8 cellular contexts compared by ENCODE assay signal in the genomic region with DNA sequence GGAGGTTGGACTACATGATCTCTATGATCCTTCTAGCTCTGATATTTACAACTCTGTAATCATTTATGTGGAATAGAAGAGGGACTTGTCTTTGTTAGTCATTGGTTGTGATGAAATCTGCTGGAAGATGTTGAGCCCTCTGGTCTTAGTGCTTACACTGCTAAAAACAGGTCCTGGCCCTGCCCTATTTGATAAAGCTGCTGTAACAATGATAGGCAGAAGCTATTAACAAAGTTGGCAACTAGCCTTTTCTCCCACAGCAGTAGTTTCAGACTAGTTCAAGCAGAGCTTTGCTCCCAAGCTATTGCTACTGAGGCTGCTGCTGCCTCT.
DNase-seq lines count a peak whose midpoint lies in the region; TF ChIP-seq lines count a peak whose summit lies in the region.

No MANE protein-coding gene starts in this region.

- no peaks in the 10 kb centered on the region for H3K9me3 Mint-ChIP-seq in HFFc6

- peaks cover 41% of the 10 kb centered on the region for H3K4me1 Mint-ChIP-seq in HFFc6 (ENCODE audit: low read depth)

- H3K4me3 Mint-ChIP-seq in HFFc6, result no peak overlapping the region

- H3K27ac ChIP-seq in ACC112 (ENCODE audit: low read depth, low read length) (peak overlapping the region; percentile 39; the same call in 1 of the 2 replicates), subcutaneous abdominal adipose tissue (ENCODE audit: low read depth, low read length) (peak overlapping the region; percentile 27), coronary artery (peak overlapping the region in 1 of 2 donors; percentile 20)

- DNase-seq in HFFc6 (peak; percentile 42), astrocyte of the hippocampus (ENCODE audit: low read depth, low spot score) (peak; percentile 65), kidney epithelial cell (ENCODE audit: low read depth) (peak; percentile 79), coronary artery (ENCODE audit: low spot score) (no peak)
- DNase-seq in activated effector memory CD4-positive, alpha-beta T cell treated with Interleukin-2 at 50 U/mL for 16 hours, result no peak
- no peak for DNase-seq in activated CD4-positive, alpha-beta T cell treated with anti-CD3 and anti-CD28 coated beads for 4 hours

- peak overlapping the region in 1 of 5 donors; percentile 22 for H3K9ac ChIP-seq in subcutaneous abdominal adipose tissue (ENCODE audit: low read length in 5 of 5)

- TF ChIP-seq CTCF in HFFc6 (IDR thresholded peaks at IDR 0.05), result no peak
- no peak for TF ChIP-seq CTCF in kidney epithelial cell (IDR thresholded peaks at IDR 0.05; ENCODE audit: insufficient read depth, low read length, poor library complexity, severe bottlenecking)
- TF ChIP-seq CTCF in coronary artery (IDR thresholded peaks at IDR 0.05), result no peak

- peak overlapping the region; percentile 47 for H3K27ac Mint-ChIP-seq in HFFc6

- peaks cover 0 to 4% (median 0%) of the 10 kb centered on the region in 5 donors for H3K9me3 ChIP-seq in subcutaneous abdominal adipose tissue (ENCODE audit: control insufficient read depth in 5 of 5, low read length in 5 of 5)

- H2AFZ ChIP-seq in ACC112 (ENCODE audit: low read length, unreplicated experiment), result no peak overlapping the region

- peaks cover 26% of the 10 kb centered on the region for H3K36me3 Mint-ChIP-seq in HFFc6 (ENCODE audit: low read depth)

- H3K4me3 ChIP-seq in ACC112 (ENCODE audit: low read depth, low read length), result no peak overlapping the region
- no peak overlapping the region for H3K4me3 ChIP-seq in kidney epithelial cell (ENCODE audit: low read depth, low read length)
- H3K4me3 ChIP-seq in subcutaneous abdominal adipose tissue (ENCODE audit: low read depth in 1 of 5, low read length in 5 of 5), result no peak overlapping the region
- no peak overlapping the region for H3K4me3 ChIP-seq in coronary artery

- H3K36me3 ChIP-seq in ACC112 (ENCODE audit: insufficient read depth, low read length) (peaks cover 20% of the 10 kb centered on the region), kidney epithelial cell (ENCODE audit: control insufficient read depth, insufficient read depth, low read length) (no peaks in the 10 kb centered on the region), subcutaneous abdominal adipose tissue (ENCODE audit: control insufficient read depth in 5 of 5, insufficient read depth in 5 of 5, low read length in 5 of 5) (peaks cover 0 to 3% (median 0%) of the 10 kb centered on the region in 5 donors)

- no peaks in the 10 kb centered on the region for H3K27me3 ChIP-seq in ACC112 (ENCODE audit: insufficient read depth, low read length)
- no peaks in the 10 kb centered on the region for H3K27me3 ChIP-seq in kidney epithelial cell (ENCODE audit: control insufficient read depth, insufficient read depth, low read length)
- no peaks in the 10 kb centered on the region for H3K27me3 ChIP-seq in subcutaneous abdominal adipose tissue (ENCODE audit: control insufficient read depth in 5 of 5, insufficient read depth in 4 of 5, low read length in 5 of 5)

- peaks cover 17% of the 10 kb centered on the region for H3K79me2 ChIP-seq in ACC112 (ENCODE audit: control insufficient read depth, insufficient read depth, low read length, unreplicated experiment)

- H3K27me3 Mint-ChIP-seq in HFFc6 (ENCODE audit: insufficient read depth), result no peaks in the 10 kb centered on the region; the same call in 1 of the 2 replicates

- H3K4me1 ChIP-seq in ACC112 (ENCODE audit: control insufficient read depth, insufficient read depth, low read length, unreplicated experiment) (peaks cover 16% of the 10 kb centered on the region), subcutaneous abdominal adipose tissue (ENCODE audit: control insufficient read depth in 5 of 5, insufficient read depth in 5 of 5, low read length in 5 of 5) (peaks cover 5 to 42% (median 29%) of the 10 kb centered on the region in 5 donors)

Comparison
In these comparisons a context has a peak if more than half of its experiments do, and no peak if none do; other contexts are left out.
1. DNase-seq: peak in HFFc6 (single experiment), astrocyte of the hippocampus (single experiment) and kidney epithelial cell (single experiment); none in activated effector memory CD4-positive, alpha-beta T cell treated with Interleukin-2 at 50 U/mL for 16 hours (single experiment), coronary artery (single experiment) and activated CD4-positive, alpha-beta T cell treated with anti-CD3 and anti-CD28 coated beads for 4 hours (0 of 2).